1 cellular context compared by ENCODE assay signal in the genomic region with DNA sequence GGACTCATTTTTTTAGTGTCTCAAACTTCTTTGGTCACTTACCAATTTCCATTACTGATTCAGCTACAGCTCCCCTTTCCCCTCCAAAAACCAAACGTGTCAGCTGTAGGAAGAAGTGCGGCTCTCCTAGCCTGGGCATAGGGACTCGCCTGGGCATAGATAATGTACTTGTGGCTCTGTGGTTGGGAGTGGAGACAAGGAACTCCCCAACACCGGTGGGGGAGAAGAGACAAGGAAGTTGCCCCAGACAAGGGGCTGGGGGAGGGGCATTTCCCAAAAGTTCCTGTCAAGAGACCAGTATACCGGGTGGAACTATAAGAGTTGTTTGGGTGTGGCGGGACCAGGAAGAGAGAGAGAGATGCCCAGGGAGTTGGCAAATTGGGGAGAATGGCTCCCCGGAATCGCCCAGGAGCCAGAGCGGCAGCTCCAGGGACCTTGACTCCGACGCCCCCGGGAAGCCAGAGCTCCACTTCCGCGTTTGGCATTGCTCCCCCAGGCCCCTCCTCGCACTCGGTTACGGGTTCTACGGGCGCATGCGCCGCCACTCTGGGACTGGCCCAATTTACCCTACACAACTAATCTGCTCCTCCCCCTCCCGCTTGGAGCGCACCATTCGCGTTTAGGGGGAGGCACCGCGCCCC.
TF ChIP-seq lines count a peak whose summit lies in the region.

No MANE protein-coding gene starts in this region.

TF ChIP-seq in HepG2, 621 proteins besides CTCF, POLR2A, EP300 and RAD21 (continued from another document and continues in another):
- TF ChIP-seq, protein P1, sequence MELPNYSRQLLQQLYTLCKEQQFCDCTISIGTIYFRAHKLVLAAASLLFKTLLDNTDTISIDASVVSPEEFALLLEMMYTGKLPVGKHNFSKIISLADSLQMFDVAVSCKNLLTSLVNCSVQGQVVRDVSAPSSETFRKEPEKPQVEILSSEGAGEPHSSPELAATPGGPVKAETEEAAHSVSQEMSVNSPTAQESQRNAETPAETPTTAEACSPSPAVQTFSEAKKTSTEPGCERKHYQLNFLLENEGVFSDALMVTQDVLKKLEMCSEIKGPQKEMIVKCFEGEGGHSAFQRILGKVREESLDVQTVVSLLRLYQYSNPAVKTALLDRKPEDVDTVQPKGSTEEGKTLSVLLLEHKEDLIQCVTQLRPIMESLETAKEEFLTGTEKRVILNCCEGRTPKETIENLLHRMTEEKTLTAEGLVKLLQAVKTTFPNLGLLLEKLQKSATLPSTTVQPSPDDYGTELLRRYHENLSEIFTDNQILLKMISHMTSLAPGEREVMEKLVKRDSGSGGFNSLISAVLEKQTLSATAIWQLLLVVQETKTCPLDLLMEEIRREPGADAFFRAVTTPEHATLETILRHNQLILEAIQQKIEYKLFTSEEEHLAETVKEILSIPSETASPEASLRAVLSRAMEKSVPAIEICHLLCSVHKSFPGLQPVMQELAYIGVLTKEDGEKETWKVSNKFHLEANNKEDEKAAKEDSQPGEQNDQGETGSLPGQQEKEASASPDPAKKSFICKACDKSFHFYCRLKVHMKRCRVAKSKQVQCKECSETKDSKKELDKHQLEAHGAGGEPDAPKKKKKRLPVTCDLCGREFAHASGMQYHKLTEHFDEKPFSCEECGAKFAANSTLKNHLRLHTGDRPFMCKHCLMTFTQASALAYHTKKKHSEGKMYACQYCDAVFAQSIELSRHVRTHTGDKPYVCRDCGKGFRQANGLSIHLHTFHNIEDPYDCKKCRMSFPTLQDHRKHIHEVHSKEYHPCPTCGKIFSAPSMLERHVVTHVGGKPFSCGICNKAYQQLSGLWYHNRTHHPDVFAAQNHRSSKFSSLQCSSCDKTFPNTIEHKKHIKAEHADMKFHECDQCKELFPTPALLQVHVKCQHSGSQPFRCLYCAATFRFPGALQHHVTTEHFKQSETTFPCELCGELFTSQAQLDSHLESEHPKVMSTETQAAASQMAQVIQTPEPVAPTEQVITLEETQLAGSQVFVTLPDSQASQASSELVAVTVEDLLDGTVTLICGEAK (IDR thresholded peaks at IDR 0.05) = no peak
- TF ChIP-seq, protein P1 (CRISPR knock-in tag; IDR thresholded peaks at IDR 0.05) = no peak; the same call in 1 of the 2 replicates
- TF ChIP-seq GABPA (IDR thresholded peaks at IDR 0.05; ENCODE audit: low read depth, low read length) (no peak; the same call in 1 of the 2 replicates), GABPA (CRISPR knock-in tag; IDR thresholded peaks at IDR 0.05; ENCODE audit: low read depth) (peak; percentile 51), KLF6 (CRISPR knock-in tag; IDR thresholded peaks at IDR 0.05) (no peak), ZNF329 (CRISPR knock-in tag; IDR thresholded peaks at IDR 0.05; ENCODE audit: low read depth) (no peak), ZNF326 (CRISPR knock-in tag; IDR thresholded peaks at IDR 0.05; ENCODE audit: borderline replicate concordance) (no peak), RBM39 (IDR thresholded peaks at IDR 0.05; ENCODE audit: low read depth, low read length, poor library complexity, severe bottlenecking) (peak; percentile 95), ZNF253 (CRISPR knock-in tag; IDR thresholded peaks at IDR 0.05; ENCODE audit: borderline replicate concordance) (no peak), ZFP90 (CRISPR knock-in tag; IDR thresholded peaks at IDR 0.05; ENCODE audit: borderline replicate concordance) (peak; percentile 87; the same call in 1 of the 2 replicates), PAF1 (CRISPR knock-in tag; IDR thresholded peaks at IDR 0.05) (0 out of 2 replicates have a peak, but pooled peaks have one; percentile 42), CENPT (CRISPR knock-in tag; IDR thresholded peaks at IDR 0.05; ENCODE audit: low read depth) (no peak), KDM4B (CRISPR knock-in tag; IDR thresholded peaks at IDR 0.05) (no peak), ZNF816 (CRISPR knock-in tag; IDR thresholded peaks at IDR 0.05; ENCODE audit: borderline replicate concordance) (no peak), ZNF367 (CRISPR knock-in tag; IDR thresholded peaks at IDR 0.05; ENCODE audit: borderline replicate concordance) (peak; percentile 52; the same call in 1 of the 2 replicates), ZNF30 (CRISPR knock-in tag; IDR thresholded peaks at IDR 0.05) (0 out of 2 replicates have a peak, but pooled peaks have one; percentile 39), ZNF724P (CRISPR knock-in tag; IDR thresholded peaks at IDR 0.05; ENCODE audit: borderline replicate concordance) (0 out of 2 replicates have a peak, but pooled peaks have one; percentile 10), ZFP1 (CRISPR knock-in tag; IDR thresholded peaks at IDR 0.05) (no peak; the same call in 1 of the 2 replicates), KLF11 (CRISPR knock-in tag; IDR thresholded peaks at IDR 0.05) (0 out of 2 replicates have a peak, but pooled peaks have one; percentile 62), NFIB (CRISPR knock-in tag; IDR thresholded peaks at IDR 0.05; ENCODE audit: borderline replicate concordance) (no peak), RARA (CRISPR knock-in tag; IDR thresholded peaks at IDR 0.05) (no peak), ZFP82 (CRISPR knock-in tag; IDR thresholded peaks at IDR 0.05; ENCODE audit: borderline replicate concordance) (no peak), ZBTB42 (CRISPR knock-in tag; IDR thresholded peaks at IDR 0.05) (no peak), HMG20A (CRISPR knock-in tag; IDR thresholded peaks at IDR 0.05; ENCODE audit: borderline replicate concordance) (no peak), HOXA5 (CRISPR knock-in tag; IDR thresholded peaks at IDR 0.05) (peak; percentile 26), ZNF549 (CRISPR knock-in tag; IDR thresholded peaks at IDR 0.05) (no peak), HMGA1 (CRISPR knock-in tag; conservative IDR thresholded peaks at IDR 0.05) (no peak), HOXA7 (CRISPR knock-in tag; IDR thresholded peaks at IDR 0.05) (no peak), ZNF205 (CRISPR knock-in tag; IDR thresholded peaks at IDR 0.05) (no peak), ZNF652 (CRISPR knock-in tag; IDR thresholded peaks at IDR 0.05; ENCODE audit: borderline replicate concordance, low read depth) (no peak), MIER3 (CRISPR knock-in tag; IDR thresholded peaks at IDR 0.05; ENCODE audit: borderline replicate concordance) (peak; percentile 52; the same call in 1 of the 2 replicates), HINFP (CRISPR knock-in tag; IDR thresholded peaks at IDR 0.05; ENCODE audit: low read depth) (no peak; the same call in 1 of the 2 replicates), KLF13 (CRISPR knock-in tag; IDR thresholded peaks at IDR 0.05) (0 out of 2 replicates have a peak, but pooled peaks have one; percentile 1), ZNF703 (CRISPR knock-in tag; IDR thresholded peaks at IDR 0.05; ENCODE audit: borderline replicate concordance) (no peak; the same call in 1 of the 2 replicates), PRPF4 (IDR thresholded peaks at IDR 0.05; ENCODE audit: low read depth, low read length, poor library complexity, severe bottlenecking) (no peak), ONECUT2 (CRISPR knock-in tag; IDR thresholded peaks at IDR 0.05) (no peak), JUNB (CRISPR knock-in tag; IDR thresholded peaks at IDR 0.05; ENCODE audit: borderline replicate concordance) (no peak), ZNF713 (CRISPR knock-in tag; IDR thresholded peaks at IDR 0.05) (no peak)
- TF ChIP-seq, protein P2, sequence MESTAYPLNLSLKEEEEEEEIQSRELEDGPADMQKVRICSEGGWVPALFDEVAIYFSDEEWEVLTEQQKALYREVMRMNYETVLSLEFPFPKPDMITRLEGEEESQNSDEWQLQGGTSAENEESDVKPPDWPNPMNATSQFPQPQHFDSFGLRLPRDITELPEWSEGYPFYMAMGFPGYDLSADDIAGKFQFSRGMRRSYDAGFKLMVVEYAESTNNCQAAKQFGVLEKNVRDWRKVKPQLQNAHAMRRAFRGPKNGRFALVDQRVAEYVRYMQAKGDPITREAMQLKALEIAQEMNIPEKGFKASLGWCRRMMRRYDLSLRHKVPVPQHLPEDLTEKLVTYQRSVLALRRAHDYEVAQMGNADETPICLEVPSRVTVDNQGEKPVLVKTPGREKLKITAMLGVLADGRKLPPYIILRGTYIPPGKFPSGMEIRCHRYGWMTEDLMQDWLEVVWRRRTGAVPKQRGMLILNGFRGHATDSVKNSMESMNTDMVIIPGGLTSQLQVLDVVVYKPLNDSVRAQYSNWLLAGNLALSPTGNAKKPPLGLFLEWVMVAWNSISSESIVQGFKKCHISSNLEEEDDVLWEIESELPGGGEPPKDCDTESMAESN (CRISPR knock-in tag; conservative IDR thresholded peaks at IDR 0.05) = no peak
- TF ChIP-seq, protein P3, sequence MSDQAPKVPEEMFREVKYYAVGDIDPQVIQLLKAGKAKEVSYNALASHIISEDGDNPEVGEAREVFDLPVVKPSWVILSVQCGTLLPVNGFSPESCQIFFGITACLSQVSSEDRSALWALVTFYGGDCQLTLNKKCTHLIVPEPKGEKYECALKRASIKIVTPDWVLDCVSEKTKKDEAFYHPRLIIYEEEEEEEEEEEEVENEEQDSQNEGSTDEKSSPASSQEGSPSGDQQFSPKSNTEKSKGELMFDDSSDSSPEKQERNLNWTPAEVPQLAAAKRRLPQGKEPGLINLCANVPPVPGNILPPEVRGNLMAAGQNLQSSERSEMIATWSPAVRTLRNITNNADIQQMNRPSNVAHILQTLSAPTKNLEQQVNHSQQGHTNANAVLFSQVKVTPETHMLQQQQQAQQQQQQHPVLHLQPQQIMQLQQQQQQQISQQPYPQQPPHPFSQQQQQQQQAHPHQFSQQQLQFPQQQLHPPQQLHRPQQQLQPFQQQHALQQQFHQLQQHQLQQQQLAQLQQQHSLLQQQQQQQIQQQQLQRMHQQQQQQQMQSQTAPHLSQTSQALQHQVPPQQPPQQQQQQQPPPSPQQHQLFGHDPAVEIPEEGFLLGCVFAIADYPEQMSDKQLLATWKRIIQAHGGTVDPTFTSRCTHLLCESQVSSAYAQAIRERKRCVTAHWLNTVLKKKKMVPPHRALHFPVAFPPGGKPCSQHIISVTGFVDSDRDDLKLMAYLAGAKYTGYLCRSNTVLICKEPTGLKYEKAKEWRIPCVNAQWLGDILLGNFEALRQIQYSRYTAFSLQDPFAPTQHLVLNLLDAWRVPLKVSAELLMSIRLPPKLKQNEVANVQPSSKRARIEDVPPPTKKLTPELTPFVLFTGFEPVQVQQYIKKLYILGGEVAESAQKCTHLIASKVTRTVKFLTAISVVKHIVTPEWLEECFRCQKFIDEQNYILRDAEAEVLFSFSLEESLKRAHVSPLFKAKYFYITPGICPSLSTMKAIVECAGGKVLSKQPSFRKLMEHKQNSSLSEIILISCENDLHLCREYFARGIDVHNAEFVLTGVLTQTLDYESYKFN (CRISPR knock-in tag; conservative IDR thresholded peaks at IDR 0.05) = peak; percentile 16; the same call in 1 of the 2 replicates
- TF ChIP-seq, protein P4, sequence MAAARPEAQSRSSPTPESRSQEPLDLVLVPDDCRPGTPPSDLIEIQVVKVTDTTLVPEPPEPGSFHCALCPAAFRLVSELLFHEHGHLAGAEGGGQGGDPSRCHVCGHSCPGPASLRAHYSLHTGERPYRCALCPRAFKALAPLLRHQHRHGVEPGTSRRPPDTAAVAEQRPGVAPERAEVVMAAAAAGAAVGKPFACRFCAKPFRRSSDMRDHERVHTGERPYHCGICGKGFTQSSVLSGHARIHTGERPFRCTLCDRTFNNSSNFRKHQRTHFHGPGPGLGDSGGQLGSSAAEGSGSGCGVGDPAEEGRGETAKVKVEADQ (CRISPR knock-in tag; IDR thresholded peaks at IDR 0.05; ENCODE audit: borderline replicate concordance) = no peak
